In genomic region chr1:111739984-111740765, GRCh38 we compare ENCODE assay signal across 8 cellular contexts. TPM values are rescaled to one million over a fixed set of nuclear protein-coding genes. Genes with fewer than 3 reads are reported as not detected.
DNase-seq lines count a peak whose midpoint lies in the region; ATAC-seq and TF ChIP-seq lines count a peak whose summit lies in the region.

No MANE protein-coding gene starts in this region.

- POLR2A ChIA-PET in activated B cell treated with CpG ODN at 0.5 μM for 24 hours (lab: Charles Lee) = interaction anchor here (0.9 to 4.0 kb wide), 6 partner anchors 11 to 291 kb away, joined by 4 to 30 read pairs (median 5); partner anchors contain the start of genes ATP5PB, DDX20 and WDR77

- CTCF ChIA-PET in activated B cell treated with CpG ODN at 0.5 μM for 24 hours (lab: Charles Lee) = interaction anchor here (1.1 to 3.0 kb wide), 3 partner anchors 8 to 28 kb away, joined by 3 to 14 read pairs (median 3); no protein-coding TSS in a partner anchor

- peaks cover 18% of the 10 kb centered on the region for H3K4me1 Mint-ChIP-seq in activated B cell treated with CpG ODN at 0.5 μM for 24 hours

- H3K27me3 Mint-ChIP-seq in activated B cell treated with CpG ODN at 0.5 μM for 24 hours = peaks cover 2% of the 10 kb centered on the region

- H3K4me3 Mint-ChIP-seq in activated B cell treated with CpG ODN at 0.5 μM for 24 hours = peak overlapping the region; percentile 92

- H3K36me3 ChIP-seq in esophagus squamous epithelium (peaks cover 0 to 5% (median 0%) of the 10 kb centered on the region in 3 donors), mucosa of descending colon (ENCODE audit: low read depth) (no peaks in the 10 kb centered on the region), transverse colon (no peaks in the 10 kb centered on the region)

- H3K9me3 ChIP-seq in esophagus squamous epithelium = no peaks in the 10 kb centered on the region
- H3K9me3 ChIP-seq in mucosa of descending colon = no peaks in the 10 kb centered on the region
- no peaks in the 10 kb centered on the region for H3K9me3 ChIP-seq in transverse colon

- 0 to 3% methylated on average over 7 to 33 of the region's 55 CpGs for WGBS in esophagus squamous epithelium, 2 donors
- WGBS in transverse colon (ENCODE audit: low coverage in 1 of 2), 2 donors = 0 to 1% methylated on average over 13 to 52 of the region's 55 CpGs

- no peaks in the 10 kb centered on the region for H3K36me3 Mint-ChIP-seq in activated B cell treated with CpG ODN at 0.5 μM for 24 hours (ENCODE audit: low read depth)

- H3K27ac ChIP-seq in esophagus squamous epithelium (peak overlapping the region; percentile 93 to 97 (median 95)), transverse colon (peak overlapping the region; percentile 90 to 95 (median 94))

- intact Hi-C loops in activated B cell treated with CpG ODN at 0.5 μM for 24 hours (cut with micrococcal nuclease) (loop anchor here (1.0 kb wide), 2 partner anchors 15 to 25 kb away; partner anchors contain the start of gene DDX20), esophagus squamous epithelium (cut with DNase I) (loop anchor here (10.0 kb wide), 1 partner anchor 235 kb away; the partner anchor contains the start of genes ADORA3 and TMIGD3), mucosa of descending colon (cut with DNase I, micrococcal nuclease) (loop anchor here in 1 of 2 donors (10.0 kb wide), 1 partner anchor 235 kb away; the partner anchor contains the start of genes ADORA3 and TMIGD3), transverse colon (cut with DNase I; ENCODE audit: low total_unique reads) (no loop called here)

- peaks cover 0 to 12% (median 0%) of the 10 kb centered on the region in 4 donors for H3K27me3 ChIP-seq in esophagus squamous epithelium
- H3K27me3 ChIP-seq in transverse colon = peaks cover 23% of the 10 kb centered on the region

- in situ Hi-C loops in transverse colon (cut with MboI; ENCODE audit: low pct_ligation_motif_present in 1 of 4, low pct_unique_long_range_greater_than_20kb in 1 of 4, low sequenced_read_pairs in 3 of 4) = loop anchor here in 1 of 4 donors (25.0 kb wide), 1 partner anchor 253 kb away; no protein-coding TSS in a partner anchor

- DNase-seq in DMS153 treated with DMSO at 0.1 percent for 48 hours (lab: John Stamatoyannopoulos, UW; ENCODE audit: unreplicated experiment) (peak; percentile 44), activated B cell treated with CpG ODN at 0.5 μM for 24 hours (peak; percentile 40), esophagus squamous epithelium (lab: John Stamatoyannopoulos, UW) (no peak), mucosa of descending colon (peak; percentile 68 to 78 (median 70)), transverse colon (peak; percentile 69), AML-193 (lab: John Stamatoyannopoulos, UW) (no peak)
- DNase-seq in Jurkat, Clone E6-1 (ENCODE audit: low read depth, low spot score) = no peak

- no peak for TF ChIP-seq POLR2A in esophagus squamous epithelium (IDR thresholded peaks at IDR 0.05)
- no peak for TF ChIP-seq POLR2A in transverse colon (IDR thresholded peaks at IDR 0.05)

- peak overlapping the region; percentile 14 for H3K27ac Mint-ChIP-seq in activated B cell treated with CpG ODN at 0.5 μM for 24 hours

- peak; percentile 11 for ATAC-seq in activated B cell treated with CpG ODN at 0.5 μM for 24 hours (ENCODE audit: low read depth)
- ATAC-seq in mucosa of descending colon = peak; percentile 35
- ATAC-seq in GM18511 (IDR thresholded peaks at IDR 0.05; ENCODE audit: unreplicated experiment) = no peak

- H3K4me1 ChIP-seq in esophagus squamous epithelium (peaks cover 17 to 59% (median 31%) of the 10 kb centered on the region in 3 donors), mucosa of descending colon (ENCODE audit: low read depth) (peaks cover 3% of the 10 kb centered on the region), transverse colon (peaks cover 9 to 36% (median 27%) of the 10 kb centered on the region in 4 donors)

- no peak for TF ChIP-seq EP300 in transverse colon (IDR thresholded peaks at IDR 0.05; ENCODE audit: low read depth)

- peak overlapping the region; percentile 61 for H3K4me3 ChIP-seq in Jurkat, Clone E6-1 (ENCODE audit: low read length)
- H3K4me3 ChIP-seq in esophagus squamous epithelium (peak overlapping the region; percentile 64 to 78 (median 69)), mucosa of descending colon (no peak overlapping the region), transverse colon (peak overlapping the region; percentile 47 to 73 (median 58))

- TF ChIP-seq CTCF in activated B cell treated with CpG ODN at 0.5 μM for 24 hours (IDR thresholded peaks at IDR 0.05) (no peak), esophagus squamous epithelium (IDR thresholded peaks at IDR 0.05) (no peak), mucosa of descending colon (IDR thresholded peaks at IDR 0.05) (no peak), transverse colon (IDR thresholded peaks at IDR 0.05) (no peak)

- no peaks in the 10 kb centered on the region for H3K9me3 Mint-ChIP-seq in activated B cell treated with CpG ODN at 0.5 μM for 24 hours

RNA-seq across cellular contexts. Expression of gene INKA2, which starts 1.0 kb away (rescaled TPM):
- polyA plus RNA-seq in Jurkat, Clone E6-1 (2012; ENCODE audit: insufficient read depth, insufficient read length) = 1.8 TPM
- total RNA-seq in activated B cell treated with CpG ODN at 0.5 μM for 24 hours (1.3 and 2.1 TPM in 2 replicates), esophagus squamous epithelium (1 to 10 TPM; 2.1 to 4.6 (median 3.9) TPM), mucosa of descending colon (1 to 10 TPM; 2.3 to 9.8 (median 2.5) TPM), transverse colon (1 to 10 TPM in 2 of 4 donors, not detected in 2; 1.8 to 2.7 TPM)

RNA-seq across cellular contexts. Expression of gene DDX20, which starts 15.5 kb away (rescaled TPM):
- polyA plus RNA-seq in Jurkat, Clone E6-1 (2012; ENCODE audit: insufficient read depth, insufficient read length) = 22.6 TPM
- total RNA-seq in activated B cell treated with CpG ODN at 0.5 μM for 24 hours (21.5 and 22.4 TPM in 2 replicates), esophagus squamous epithelium (10 to 100 TPM in 3 of 4 donors, 1 to 10 TPM in 1; 7.2 to 23.8 (median 11.5) TPM), mucosa of descending colon (10 to 100 TPM in 1 of 3 donors, 1 to 10 TPM in 2; 7.7 to 12.4 (median 8.6) TPM), transverse colon (10 to 100 TPM in 2 of 4 donors, 1 to 10 TPM in 2; 7.1 to 17.1 (median 12.2) TPM)

Comparison
In these comparisons a context has a peak if more than half of its experiments do, and no peak if none do; other contexts are left out.
1. DNase-seq: peak in DMS153 treated with DMSO at 0.1 percent for 48 hours (single experiment), activated B cell treated with CpG ODN at 0.5 μM for 24 hours (single experiment), mucosa of descending colon (3 of 3) and transverse colon (single experiment); none in Jurkat, Clone E6-1 (single experiment), esophagus squamous epithelium (single experiment) and AML-193 (0 of 2).